ENCODE assay signal across 17 cellular contexts in genomic region chr20:25084616-25085187, GRCh38. TPM values are rescaled to one million over a fixed set of nuclear protein-coding genes. Genes with fewer than 3 reads are reported as not detected.
DNase-seq lines count a peak whose midpoint lies in the region; ATAC-seq and TF ChIP-seq lines count a peak whose summit lies in the region.
"Had no signal": no experiment of that assay in that cellular context is flagged by ENCODE, and none has a peak within 500 bp of the region (broad histone marks: within the 10 kb centered on the region; RNA-seq: fewer than 3 reads in every experiment).

No MANE protein-coding gene starts in this region.

- ATAC-seq in CD4-positive, alpha-beta T cell (ENCODE audit: poor library complexity), result peak; percentile 23
- ATAC-seq in DND-41 (ENCODE audit: insufficient read depth, low read depth) (peak; percentile 47), esophagus mucosa (no peak), HG03520 (IDR thresholded peaks at IDR 0.05; ENCODE audit: unreplicated experiment) (no peak)
- ATAC-seq in naive thymus-derived CD8-positive, alpha-beta T cell, result peak; percentile 53 to 57

- peak overlapping the region; percentile 29; the same call in 1 of the 2 replicates for H2AFZ ChIP-seq in DND-41 (ENCODE audit: low read depth, low read length)

- H3K36me3 ChIP-seq in DND-41 (ENCODE audit: insufficient read depth, low read length), result no peaks in the 10 kb centered on the region
- H3K36me3 ChIP-seq: HAP-1, SJCRH30 had no signal

- H3K9ac ChIP-seq in DND-41 (ENCODE audit: low read depth, low read length), result peak overlapping the region; percentile 36; the same call in 1 of the 2 replicates

- CTCF ChIA-PET in CD4-positive, alpha-beta T cell (lab: Charles Lee), result no interaction called here

- peaks cover 32% of the 10 kb centered on the region for H3K4me1 Mint-ChIP-seq in CD4-positive, alpha-beta T cell (ENCODE audit: low read depth)
- peaks cover 12% of the 10 kb centered on the region for H3K4me1 Mint-ChIP-seq in activated naive CD8-positive, alpha-beta T cell treated with anti-CD3 and anti-CD28 coated beads for 36 hours
- peaks cover 11 to 55% (median 38%) of the 10 kb centered on the region in 4 donors for H3K4me1 Mint-ChIP-seq in naive thymus-derived CD8-positive, alpha-beta T cell

- H3K9me3 ChIP-seq in CD4-positive, alpha-beta T cell (ENCODE audit: control insufficient read depth, low read length), result no peaks in the 10 kb centered on the region
- peaks cover 8% of the 10 kb centered on the region for H3K9me3 ChIP-seq in DND-41 (ENCODE audit: insufficient read depth, low read length, severe bottlenecking)
- H3K9me3 ChIP-seq: HAP-1, SJCRH30 had no signal

- POLR2A ChIA-PET in CD4-positive, alpha-beta T cell (lab: Charles Lee), result no interaction called here
- POLR2A ChIA-PET in naive thymus-derived CD8-positive, alpha-beta T cell (lab: Charles Lee), result interaction anchor here (1.7 kb wide), 1 partner anchor 26 kb away, joined by 6 read pairs; the partner anchor contains the start of gene ACSS1

- no peak for TF ChIP-seq CTCF in CD4-positive, alpha-beta T cell (IDR thresholded peaks at IDR 0.05)
- TF ChIP-seq CTCF in DND-41 (IDR thresholded peaks at IDR 0.05; ENCODE audit: borderline replicate concordance, extremely low read depth, low read length, poor library complexity, severe bottlenecking), result no peak

- H3K9me3 Mint-ChIP-seq in CD4-positive, alpha-beta T cell, result no peaks in the 10 kb centered on the region
- no peaks in the 10 kb centered on the region for H3K9me3 Mint-ChIP-seq in activated naive CD8-positive, alpha-beta T cell treated with anti-CD3 and anti-CD28 coated beads for 36 hours
- peaks cover 0 to 4% (median 0%) of the 10 kb centered on the region in 9 donors for H3K9me3 Mint-ChIP-seq in naive thymus-derived CD8-positive, alpha-beta T cell
- H3K9me3 Mint-ChIP-seq: activated B cell treated with CpG ODN at 0.5 μM for 24 hours; activated T-helper 2 cell treated with anti-CD3 and anti-CD28 coated beads, Interferon-gamma antibody, Interleukin-2, Interleukin-4, amounts not matched to agents 10 μg/mL and 5 μg/mL and 100 μg/mL, durations not matched to agents 14 hours and 24 hours and 36 hours had no signal

- peak overlapping the region; percentile 78 for H3K4me3 Mint-ChIP-seq in CD4-positive, alpha-beta T cell
- H3K4me3 Mint-ChIP-seq in activated naive CD8-positive, alpha-beta T cell treated with anti-CD3 and anti-CD28 coated beads for 36 hours, result peak overlapping the region; percentile 25
- H3K4me3 Mint-ChIP-seq in naive thymus-derived CD8-positive, alpha-beta T cell, result peak overlapping the region; percentile 36 to 76 (median 70)
- H3K4me3 Mint-ChIP-seq: activated B cell treated with CpG ODN at 0.5 μM for 24 hours had no signal

- no peak for DNase-seq in CD4-positive, alpha-beta T cell
- DNase-seq in DND-41 (peak; percentile 51), NCI-H2081 (lab: John Stamatoyannopoulos, UW) (no peak)
- DNase-seq in activated naive CD8-positive, alpha-beta T cell treated with anti-CD3 and anti-CD28 coated beads for 36 hours, result no peak
- DNase-seq in naive thymus-derived CD8-positive, alpha-beta T cell, result peak in 1 of 10 donors; percentile 29
- DNase-seq: activated B cell treated with CpG ODN at 0.5 μM for 24 hours; midbrain; NCI-H774; SJCRH30; stimulated activated CD4-positive, alpha-beta T cell treated with anti-CD3 and anti-CD28 coated beads, Interleukin-4, amount 100 ng/mL, for 24 hours had no signal

- H3K4me3 ChIP-seq in DND-41 (ENCODE audit: low read depth in 1 of 2, low read length in 2 of 2), result peak overlapping the region in 1 of 2 experiments; percentile 56; a peak in 2 of 4 replicates
- H3K4me3 ChIP-seq: HAP-1, SJCRH30 had no signal

- H3K27me3 Mint-ChIP-seq in CD4-positive, alpha-beta T cell, result peaks cover 54% of the 10 kb centered on the region
- H3K27me3 Mint-ChIP-seq in activated naive CD8-positive, alpha-beta T cell treated with anti-CD3 and anti-CD28 coated beads for 36 hours, result peaks cover 65% of the 10 kb centered on the region
- H3K27me3 Mint-ChIP-seq in naive thymus-derived CD8-positive, alpha-beta T cell, result peaks cover 29 to 62% (median 47%) of the 10 kb centered on the region in 5 donors

- no peak overlapping the region for H3K27ac ChIP-seq in CD4-positive, alpha-beta T cell (ENCODE audit: low read depth, low read length)
- H3K27ac ChIP-seq in DND-41 (ENCODE audit: low read length), result no peak overlapping the region
- H3K27ac ChIP-seq: epithelial cell of prostate, SJCRH30 had no signal

- H3K4me1 ChIP-seq in DND-41 (ENCODE audit: insufficient read depth, low read length), result peaks cover 45% of the 10 kb centered on the region
- H3K4me1 ChIP-seq: HAP-1, SJCRH30 had no signal

- H3K27ac Mint-ChIP-seq in CD4-positive, alpha-beta T cell, result no peak overlapping the region
- no peak overlapping the region for H3K27ac Mint-ChIP-seq in activated naive CD8-positive, alpha-beta T cell treated with anti-CD3 and anti-CD28 coated beads for 36 hours
- no peak overlapping the region for H3K27ac Mint-ChIP-seq in naive thymus-derived CD8-positive, alpha-beta T cell
- H3K27ac Mint-ChIP-seq: activated B cell treated with CpG ODN at 0.5 μM for 24 hours; activated T-helper 2 cell treated with anti-CD3 and anti-CD28 coated beads, Interferon-gamma antibody, Interleukin-2, Interleukin-4, amounts not matched to agents 10 μg/mL and 5 μg/mL and 100 μg/mL, durations not matched to agents 14 hours and 24 hours and 36 hours had no signal

- H4K20me1 ChIP-seq in DND-41 (ENCODE audit: insufficient read depth, low read length), result no peaks in the 10 kb centered on the region

- H3K4me2 ChIP-seq in DND-41 (ENCODE audit: insufficient read depth, low read length), result peak overlapping the region; percentile 78

- H3K27me3 ChIP-seq in CD4-positive, alpha-beta T cell (ENCODE audit: control insufficient read depth, insufficient read depth, low read length), result peaks cover 55% of the 10 kb centered on the region
- peaks cover 16% of the 10 kb centered on the region for H3K27me3 ChIP-seq in DND-41 (ENCODE audit: insufficient read depth, low read length, poor library complexity)
- H3K27me3 ChIP-seq: SJCRH30 had no signal

- intact Hi-C loops in CD4-positive, alpha-beta T cell (cut with DNase I, micrococcal nuclease), result loop anchor here (5.0 kb wide), 2 partner anchors 113 to 168 kb away; partner anchors contain the start of gene ENTPD6 (in 1 of the 2)

- no peaks in the 10 kb centered on the region for H3K36me3 Mint-ChIP-seq in CD4-positive, alpha-beta T cell (ENCODE audit: low read depth)
- no peaks in the 10 kb centered on the region for H3K36me3 Mint-ChIP-seq in activated naive CD8-positive, alpha-beta T cell treated with anti-CD3 and anti-CD28 coated beads for 36 hours
- peaks cover 0 to 5% (median 4%) of the 10 kb centered on the region in 3 donors for H3K36me3 Mint-ChIP-seq in naive thymus-derived CD8-positive, alpha-beta T cell
- H3K36me3 Mint-ChIP-seq: IgD-negative memory B cell had no signal

- peaks cover 3% of the 10 kb centered on the region; the same call in 1 of the 2 replicates for H3K79me2 ChIP-seq in DND-41 (ENCODE audit: insufficient read depth, low read length)

RNA-seq across cellular contexts. Expression of gene VSX1, which starts 2.8 kb away (rescaled TPM):
- not detected for total RNA-seq in CD4-positive, alpha-beta T cell
- total RNA-seq in activated naive CD8-positive, alpha-beta T cell treated with anti-CD3 and anti-CD28 coated beads for 36 hours, result not detected
- total RNA-seq in naive thymus-derived CD8-positive, alpha-beta T cell, result not detected
- not detected for polyA plus RNA-seq in naive thymus-derived CD8-positive, alpha-beta T cell
- total RNA-seq in esophagus mucosa, result not detected
- total RNA-seq: activated B cell treated with CpG ODN at 0.5 μM for 24 hours; activated T-helper 2 cell treated with anti-CD3 and anti-CD28 coated beads, Interferon-gamma antibody, Interleukin-2, Interleukin-4, amounts not matched to agents 10 μg/mL and 5 μg/mL and 100 μg/mL, durations not matched to agents 14 hours and 24 hours and 36 hours; bronchial epithelial cell had no signal
- polyA plus RNA-seq: IgD-negative memory B cell had no signal

RNA-seq across cellular contexts. Expression of gene ACSS1, which starts 26.8 kb away (rescaled TPM):
- total RNA-seq in CD4-positive, alpha-beta T cell, result 10 to 100 TPM; 18.9 TPM
- total RNA-seq in activated naive CD8-positive, alpha-beta T cell treated with anti-CD3 and anti-CD28 coated beads for 36 hours, result 10 to 100 TPM; 14.3 to 14.5 TPM
- 10 to 100 TPM; 56.7 to 57.8 TPM for total RNA-seq in naive thymus-derived CD8-positive, alpha-beta T cell
- polyA plus RNA-seq in naive thymus-derived CD8-positive, alpha-beta T cell, result 10 to 100 TPM; 45.2 to 48.2 (median 46.7) TPM
- total RNA-seq in esophagus mucosa, result 6.7 TPM

Comparison
In these comparisons a context has a peak if more than half of its experiments do, and no peak if none do; other contexts are left out.
1. ATAC-seq: peak in CD4-positive, alpha-beta T cell (single experiment), DND-41 (single experiment) and naive thymus-derived CD8-positive, alpha-beta T cell (2 of 2); none in esophagus mucosa (single experiment) and HG03520 (single experiment).
2. H3K4me3 Mint-ChIP-seq: peak in every context shown above with its lines; median percentile 78 in CD4-positive, alpha-beta T cell; 70 in naive thymus-derived CD8-positive, alpha-beta T cell; 25 in activated naive CD8-positive, alpha-beta T cell treated with anti-CD3 and anti-CD28 coated beads for 36 hours.